9 cellular contexts compared by ENCODE assay signal in the genomic region with DNA sequence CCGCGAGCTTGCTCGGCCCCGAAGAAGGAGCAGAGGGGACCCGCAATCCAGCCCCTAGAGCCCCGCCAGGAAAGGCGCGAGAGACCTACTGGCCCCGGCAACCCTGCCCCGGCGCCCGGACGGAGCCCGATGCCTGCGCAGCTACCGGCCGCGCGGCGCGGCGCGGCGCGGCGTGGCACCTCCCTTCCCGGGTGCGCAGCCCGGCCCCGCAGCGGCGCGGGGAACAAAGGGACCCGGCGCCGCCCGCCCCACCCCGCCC. TPM values are rescaled to one million over a fixed set of nuclear protein-coding genes. Genes with fewer than 3 reads are reported as not detected.
DNase-seq lines count a peak whose midpoint lies in the region; ATAC-seq, FAIRE-seq and TF ChIP-seq lines count a peak whose summit lies in the region.
"Had no signal": no experiment of that assay in that cellular context is flagged by ENCODE, and none has a peak within 500 bp of the region (broad histone marks: within the 10 kb centered on the region; RNA-seq: fewer than 3 reads in every experiment).

No MANE protein-coding gene starts in this region.

- peak overlapping the region; percentile 64 for H2AFZ ChIP-seq in endothelial cell of umbilical vein (ENCODE audit: low read depth, low read length)

- DNase-seq in BJ (ENCODE audit: low read depth) (no peak), endothelial cell of umbilical vein (ENCODE audit: low read depth, low spot score) (no peak), neural crest cell (ENCODE audit: low read depth, low spot score) (peak; percentile 20), HUDEP-2 (lab: John Stamatoyannopoulos, UW; ENCODE audit: unreplicated experiment in 76 of 76) (no peak)
- no peak for DNase-seq in Jurkat, Clone E6-1 (ENCODE audit: low read depth, low spot score)
- DNase-seq in activated CD4-positive, CD25-positive, alpha-beta regulatory T cell treated with anti-CD3 and anti-CD28 coated beads, Interleukin-2, amount 50 U/mL, for 72 hours = no peak
- DNase-seq: effector CD8-positive, alpha-beta T cell had no signal

- no peaks in the 10 kb centered on the region for H4K20me1 ChIP-seq in endothelial cell of umbilical vein (replicated peaks; ENCODE audit: control insufficient read depth, extremely low read depth, insufficient read depth, low read length)

- dilution Hi-C loops in endothelial cell of umbilical vein (cut with MboI; ENCODE audit: extremely low pct_ligation_motif_present, low sequenced_read_pairs) = no loop called here

- H3K36me3 Mint-ChIP-seq in neural crest cell (ENCODE audit: low read depth) = peaks cover 4% of the 10 kb centered on the region
- H3K36me3 Mint-ChIP-seq in stimulated activated memory B cell treated with anti-CD40 and anti-IgM and Interleukin-4, amounts not matched to agents 10 μg/mL and 1 μg/mL and 100 μg/mL, for 72 hours = peaks cover 6% of the 10 kb centered on the region

- peak overlapping the region; percentile 76 for H3K27ac ChIP-seq in endothelial cell of umbilical vein (ENCODE audit: insufficient read depth, low read depth, low read length)

- no peaks in the 10 kb centered on the region for H3K9me1 ChIP-seq in endothelial cell of umbilical vein (replicated peaks; ENCODE audit: control insufficient read depth, extremely low read depth, insufficient read depth, low read length)

- BruUV-seq in endothelial cell of umbilical vein (replicated peaks; lab: Mats Ljungman, UMichigan) = no TSS peak

- CTCF ChIA-PET in BJ (lab: Yijun Ruan, JAX) (no interaction called here), endothelial cell of umbilical vein (lab: Charles Lee) (interaction anchor here (0.6 to 2.7 kb wide), 8 partner anchors 108 to 1295 kb away, joined by 3 to 13 read pairs (median 4); no protein-coding TSS in a partner anchor)

- H3K4me2 ChIP-seq in endothelial cell of umbilical vein (ENCODE audit: insufficient read depth, low read length) = peak overlapping the region; percentile 94

- FAIRE-seq in endothelial cell of umbilical vein (lab: Jason Lieb, UNC) = no peak

- peaks cover 45% of the 10 kb centered on the region for H3K4me1 Mint-ChIP-seq in neural crest cell
- peaks cover 12% of the 10 kb centered on the region for H3K4me1 Mint-ChIP-seq in stimulated activated memory B cell treated with anti-CD40 and anti-IgM and Interleukin-4, amounts not matched to agents 10 μg/mL and 1 μg/mL and 100 μg/mL, for 72 hours

- TF ChIP-seq CTCF in BJ (IDR thresholded peaks at IDR 0.05; ENCODE audit: insufficient read depth, low read depth, low read length) (no peak), endothelial cell of umbilical vein (IDR thresholded peaks at IDR 0.05; ENCODE audit: extremely low read depth in 1 of 2, insufficient read depth in 1 of 2, low read depth in 1 of 2, low read length in 2 of 2) (no peak), neural crest cell (conservative IDR thresholded peaks at IDR 0.05) (no peak)

- H3K27me3 ChIP-seq in BJ (ENCODE audit: control insufficient read depth, insufficient read depth, low read length) (no peaks in the 10 kb centered on the region), endothelial cell of umbilical vein (ENCODE audit: control insufficient read depth in 2 of 2, insufficient read depth in 2 of 2, low read length in 2 of 2) (no peaks in the 10 kb centered on the region)

- H3K9me3 Mint-ChIP-seq in neural crest cell = no peaks in the 10 kb centered on the region
- H3K9me3 Mint-ChIP-seq in stimulated activated memory B cell treated with anti-CD40 and anti-IgM and Interleukin-4, amounts not matched to agents 10 μg/mL and 1 μg/mL and 100 μg/mL, for 72 hours = peaks cover 4% of the 10 kb centered on the region

- H3K27me3 Mint-ChIP-seq in neural crest cell (ENCODE audit: low read depth) = peaks cover 10% of the 10 kb centered on the region
- H3K27me3 Mint-ChIP-seq in stimulated activated memory B cell treated with anti-CD40 and anti-IgM and Interleukin-4, amounts not matched to agents 10 μg/mL and 1 μg/mL and 100 μg/mL, for 72 hours = peaks cover 47% of the 10 kb centered on the region

- peaks cover 21% of the 10 kb centered on the region for H3K4me1 ChIP-seq in endothelial cell of umbilical vein (ENCODE audit: control insufficient read depth, extremely low read depth, insufficient read depth, low read length)

- H3K79me2 ChIP-seq in endothelial cell of umbilical vein (ENCODE audit: control insufficient read depth, insufficient read depth, low read length) = peaks cover 48% of the 10 kb centered on the region

- H3K4me3 Mint-ChIP-seq in neural crest cell = peak overlapping the region; percentile 97
- H3K4me3 Mint-ChIP-seq in stimulated activated memory B cell treated with anti-CD40 and anti-IgM and Interleukin-4, amounts not matched to agents 10 μg/mL and 1 μg/mL and 100 μg/mL, for 72 hours = no peak overlapping the region

- H3K36me3 ChIP-seq in BJ (ENCODE audit: control insufficient read depth, insufficient read depth, low read length) (no peaks in the 10 kb centered on the region), endothelial cell of umbilical vein (ENCODE audit: control insufficient read depth in 2 of 2, extremely low read depth in 1 of 2, insufficient read depth in 2 of 2, low read length in 2 of 2) (no peaks in the 10 kb centered on the region)

- no peaks in the 10 kb centered on the region for H3K9me3 ChIP-seq in endothelial cell of umbilical vein (replicated peaks; ENCODE audit: control insufficient read depth, insufficient read depth, low read length)

- ATAC-seq in stimulated activated memory B cell treated with anti-CD40 and anti-IgM and Interleukin-4, amounts not matched to agents 10 μg/mL and 1 μg/mL and 100 μg/mL, for 72 hours = no peak
- no peak for ATAC-seq in GM21528 (IDR thresholded peaks at IDR 0.05; ENCODE audit: low FRiP score, unreplicated experiment)

- peak overlapping the region; percentile 99 for H3K27ac Mint-ChIP-seq in neural crest cell (ENCODE audit: unreplicated experiment)
- no peak overlapping the region for H3K27ac Mint-ChIP-seq in stimulated activated memory B cell treated with anti-CD40 and anti-IgM and Interleukin-4, amounts not matched to agents 10 μg/mL and 1 μg/mL and 100 μg/mL, for 72 hours

- H3K4me3 ChIP-seq in BJ (ENCODE audit: low read depth, low read length) (peak overlapping the region; percentile 95), endothelial cell of umbilical vein (replicated peaks in 1 of 3; ENCODE audit: insufficient read depth in 1 of 3, low read depth in 1 of 3, low read length in 3 of 3) (peak overlapping the region; percentile 60 to 99 (median 98))
- peak overlapping the region; percentile 68 for H3K4me3 ChIP-seq in Jurkat, Clone E6-1 (ENCODE audit: low read length)

- TF ChIP-seq POLR2A in endothelial cell of umbilical vein (IDR thresholded peaks at IDR 0.05; ENCODE audit: low read depth, low read length) = no peak

- H3K9ac ChIP-seq in endothelial cell of umbilical vein (replicated peaks; ENCODE audit: extremely low read depth, insufficient read depth, low read length) = peak overlapping the region; percentile 95

- intact Hi-C loops in endothelial cell of umbilical vein (cut with micrococcal nuclease) = loop anchor here (1.0 to 5.0 kb wide), 6 partner anchors 64 to 981 kb away; no protein-coding TSS in a partner anchor

- POLR2A ChIA-PET in BJ (lab: Charles Lee) (no interaction called here), endothelial cell of umbilical vein (lab: Charles Lee) (interaction anchor here (0.9 kb wide), 1 partner anchor 474 kb away, joined by 4 read pairs; no protein-coding TSS in a partner anchor)

TF ChIP-seq in endothelial cell of umbilical vein, 7 proteins besides CTCF, POLR2A, EP300 and RAD21:
- TF ChIP-seq GATA2 (IDR thresholded peaks at IDR 0.05; ENCODE audit: insufficient read depth, insufficient read length, low read depth, low read length) = no peak
- TF ChIP-seq, protein P1, sequence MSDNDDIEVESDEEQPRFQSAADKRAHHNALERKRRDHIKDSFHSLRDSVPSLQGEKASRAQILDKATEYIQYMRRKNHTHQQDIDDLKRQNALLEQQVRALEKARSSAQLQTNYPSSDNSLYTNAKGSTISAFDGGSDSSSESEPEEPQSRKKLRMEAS (IDR thresholded peaks at IDR 0.05; ENCODE audit: insufficient read depth, insufficient read length) = no peak
- no peak for TF ChIP-seq JUN (IDR thresholded peaks at IDR 0.05; ENCODE audit: borderline replicate concordance, insufficient read depth, insufficient read length, low read depth)
- no peak for TF ChIP-seq POLR2AphosphoS5 (IDR thresholded peaks at IDR 0.05; ENCODE audit: insufficient read depth, low read depth, low read length)
- no peak for TF ChIP-seq FOS (IDR thresholded peaks at IDR 0.05; ENCODE audit: borderline replicate concordance, insufficient read depth, low read length)
- TF ChIP-seq EZH2 (IDR thresholded peaks at IDR 0.05; ENCODE audit: borderline replicate concordance, low read depth, low read length, severe bottlenecking) = no peak
- TF ChIP-seq MYC (IDR thresholded peaks at IDR 0.05; ENCODE audit: low read depth, low read length) = no peak

RNA-seq across cellular contexts. Expression of gene CDH2, which starts 0.3 kb away (rescaled TPM):
- polyA plus RNA-seq in BJ (2011; rRNA removed) = 180 and 254 TPM in 2 replicates
- 218 and 254 TPM in 2 replicates for polyA minus RNA-seq in BJ (2011; rRNA and poly(A)+ RNA removed)
- polyA plus RNA-seq in Jurkat, Clone E6-1 (2012; ENCODE audit: insufficient read depth, insufficient read length) = 12.9 TPM
- 59.5 and 84.2 TPM in 2 replicates for total RNA-seq in endothelial cell of umbilical vein
- 34.6 and 37.6 TPM in 2 replicates for polyA plus RNA-seq in endothelial cell of umbilical vein
- polyA plus RNA-seq in endothelial cell of umbilical vein (2011; cell fraction: cytosol; rRNA removed) = 41.3 and 43.1 TPM in 2 replicates
- polyA plus RNA-seq in endothelial cell of umbilical vein (2011; cell fraction: nucleus; rRNA removed) = 33.1 and 45.9 TPM in 2 replicates
- polyA plus RNA-seq in endothelial cell of umbilical vein (2012) = 48.2 and 91.9 TPM in 2 replicates
- 108 and 120 TPM in 2 replicates for polyA minus RNA-seq in endothelial cell of umbilical vein
- not detected for polyA minus RNA-seq in endothelial cell of umbilical vein (2011; cell fraction: cytosol; rRNA and poly(A)+ RNA removed)
- 55.3 and 76.3 TPM in 2 replicates for polyA minus RNA-seq in endothelial cell of umbilical vein (2011; cell fraction: nucleus; rRNA and poly(A)+ RNA removed)
- 234 and 238 TPM in 2 replicates for total RNA-seq in neural crest cell
